ENCODE assay signal across 12 cellular contexts in genomic region chr2:28437142-28437835, GRCh38. TPM values are rescaled to one million over a fixed set of nuclear protein-coding genes. Genes with fewer than 3 reads are reported as not detected.
DNase-seq lines count a peak whose midpoint lies in the region; ATAC-seq and TF ChIP-seq lines count a peak whose summit lies in the region.
"Had no signal": no experiment of that assay in that cellular context is flagged by ENCODE, and none has a peak within 500 bp of the region (broad histone marks: within the 10 kb centered on the region; RNA-seq: fewer than 3 reads in every experiment).

No MANE protein-coding gene starts in this region.

- H3K27me3 ChIP-seq in PC-9 (ENCODE audit: insufficient read depth, low read depth) (no peaks in the 10 kb centered on the region), sigmoid colon (no peaks in the 10 kb centered on the region)

- H2AFZ ChIP-seq in PC-9 = peak overlapping the region; percentile 20; the same call in 1 of the 2 replicates

- WGBS in sigmoid colon, 2 donors = 17 to 70% methylated on average over 19 of the region's 19 CpGs

- H4K20me1 ChIP-seq in PC-9 (ENCODE audit: insufficient read depth) = no peaks in the 10 kb centered on the region

- peak overlapping the region; percentile 65 for H3K4me2 ChIP-seq in PC-9

- intact Hi-C loops in PC-9 (cut with micrococcal nuclease; ENCODE audit: unreplicated experiment) (loop anchor here (2.0 to 10.0 kb wide), 2 partner anchors 72 to 318 kb away; partner anchors contain the start of gene PPP1CB), sigmoid colon (cut with DNase I) (loop anchor here (5.0 kb wide), 1 partner anchor 680 kb away; no protein-coding TSS in a partner anchor)

- H3K27ac ChIP-seq in PC-9 (peak overlapping the region; percentile 93), sigmoid colon (no peak overlapping the region)

- CTCF ChIA-PET in PC-9 (lab: Charles Lee) = interaction anchor here (0.6 kb wide), 1 partner anchor 522 kb away, joined by 3 read pairs; no protein-coding TSS in a partner anchor

- H3K36me3 ChIP-seq in PC-9 (ENCODE audit: low read depth) (no peaks in the 10 kb centered on the region; the same call in 1 of the 2 replicates), sigmoid colon (no peaks in the 10 kb centered on the region)

- H3K4me3 ChIP-seq in PC-9 (peak overlapping the region; percentile 27; the same call in 1 of the 2 replicates), sigmoid colon (no peak overlapping the region)

- peak; percentile 29 for DNase-seq in GF-D8 (lab: John Stamatoyannopoulos, UW)
- DNase-seq in PC-9 = peak; percentile 82 to 90
- peak; percentile 69 for DNase-seq in iPS-NIHi11 (ENCODE audit: low spot score)
- DNase-seq in sigmoid colon = peak; percentile 58
- DNase-seq in SIG-M5 treated with dmso at 0.1 percent for 504 hours (lab: John Stamatoyannopoulos, UW; ENCODE audit: unreplicated experiment) = no peak
- DNase-seq: activated CD4-positive, alpha-beta T cell treated with anti-CD3 and anti-CD28 coated beads for 1 hour; activated gamma-delta T cell treated with Interleukin-2 at 50 U/mL for 16 hours; caudate nucleus; HFFc6; stimulated activated CD4-positive, alpha-beta T cell treated with anti-CD3 and anti-CD28 coated beads, Interleukin-15, amount 100 ng/mL, for 24 hours had no signal

- H3K9me3 ChIP-seq in PC-9 (ENCODE audit: insufficient read depth, low read depth) (peaks cover 7% of the 10 kb centered on the region), sigmoid colon (peaks cover 0 to 5% (median 0%) of the 10 kb centered on the region in 4 donors)

- no TSS peak for BruUV-seq in PC-9 (replicated peaks; lab: Mats Ljungman, UMichigan)

- ATAC-seq in GM18868 (IDR thresholded peaks at IDR 0.05; ENCODE audit: unreplicated experiment) (no peak), GM21390 (IDR thresholded peaks at IDR 0.05; ENCODE audit: unreplicated experiment) (no peak)

- TF ChIP-seq CTCF in PC-9 (conservative IDR thresholded peaks at IDR 0.05) (no peak), sigmoid colon (IDR thresholded peaks at IDR 0.05) (no peak)

- no peaks in the 10 kb centered on the region for H3K9me2 ChIP-seq in PC-9 (ENCODE audit: insufficient read depth)

- POLR2A ChIA-PET in PC-9 (lab: Charles Lee; ENCODE audit: unreplicated experiment) = interaction anchor here (0.5 to 1.4 kb wide), 4 partner anchors 28 to 146 kb away, joined by 3 to 13 read pairs (median 4); no protein-coding TSS in a partner anchor

- no peak for TF ChIP-seq POLR2A in sigmoid colon (IDR thresholded peaks at IDR 0.05)

- no peaks in the 10 kb centered on the region for H3K79me2 ChIP-seq in PC-9 (ENCODE audit: low read depth)

- TF ChIP-seq EP300 in sigmoid colon (IDR thresholded peaks at IDR 0.05) = no peak

- H3K4me1 ChIP-seq in PC-9 (replicated peaks; ENCODE audit: insufficient read depth) = peaks cover 39% of the 10 kb centered on the region
- H3K4me1 ChIP-seq in sigmoid colon = no peaks in the 10 kb centered on the region

- H3F3A ChIP-seq in PC-9 (ENCODE audit: insufficient read depth, low read depth) = peaks cover 29% of the 10 kb centered on the region; the same call in 1 of the 2 replicates

RNA-seq across cellular contexts. Expression of gene FOSL2, which starts 44.6 kb away (rescaled TPM):
- total RNA-seq in PC-9 (2021) = 46.0 and 60.0 TPM in 2 replicates
- total RNA-seq in sigmoid colon = 100 to 1,000 TPM in 1 of 4 donors, 10 to 100 TPM in 3; 38.9 to 208 (median 67.3) TPM
- 10 to 100 TPM; 30.0 to 66.2 (median 55.0) TPM for polyA plus RNA-seq in sigmoid colon

RNA-seq across cellular contexts. Expression of gene PLB1, which starts 58.6 kb away (rescaled TPM):
- total RNA-seq in PC-9 (2021) (1.7 and 2.7 TPM in 2 replicates), sigmoid colon (10 to 100 TPM in 1 of 4 donors, 1 to 10 TPM in 3; 2.1 to 18.3 (median 5.7) TPM)
- polyA plus RNA-seq in sigmoid colon = 1 to 10 TPM; 1.2 to 1.8 (median 1.4) TPM
